ENCODE assay signal across 11 cellular contexts in the genomic region with DNA sequence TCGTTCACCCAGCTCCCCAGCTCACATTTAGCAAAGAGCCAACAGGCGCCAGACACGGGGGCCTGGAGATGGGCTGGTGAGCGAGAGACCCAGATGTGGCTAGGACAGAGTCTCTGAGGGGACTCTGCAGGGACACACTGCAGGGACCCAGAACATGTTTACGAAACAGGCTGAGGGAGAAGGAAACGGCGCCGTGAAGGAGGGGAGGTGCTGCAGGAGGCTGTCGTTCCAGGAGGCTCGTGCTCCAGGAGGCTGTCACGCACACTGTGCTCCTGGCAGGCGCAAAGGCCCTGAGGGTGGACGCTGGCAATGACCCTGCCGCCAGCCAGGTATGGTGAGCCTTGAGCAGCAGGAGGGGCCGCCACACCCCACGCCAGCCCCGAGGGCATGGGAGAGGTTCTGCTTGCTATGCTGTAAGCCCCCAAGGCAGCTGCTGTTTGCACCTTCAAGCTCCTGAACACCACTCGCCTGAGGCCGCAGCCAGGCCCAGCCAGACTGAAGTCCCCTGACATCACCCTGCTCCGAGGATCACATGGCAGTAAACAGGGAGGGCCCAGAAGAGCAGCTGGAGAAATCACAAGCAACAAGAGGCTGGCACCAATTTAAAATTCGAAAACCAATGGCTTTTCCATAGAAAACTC. TPM values are rescaled to one million over a fixed set of nuclear protein-coding genes. Genes with fewer than 3 reads are reported as not detected.
A peak's percentile ranks its signal among the peaks of the same experiment; 100 is the strongest.
DNase-seq lines count a peak whose midpoint lies in the region; ATAC-seq and TF ChIP-seq lines count a peak whose summit lies in the region.
"Had no signal": no experiment of that assay in that cellular context is flagged by ENCODE, and none has a peak within 500 bp of the region (broad histone marks: within the 10 kb centered on the region; RNA-seq: fewer than 3 reads in every experiment).

No MANE protein-coding gene starts in this region.

- H3K27me3 ChIP-seq in spleen (replicated peaks in 1 of 7) (peaks cover 0 to 3% (median 0%) of the 10 kb centered on the region in 7 donors), MM.1S (replicated peaks; ENCODE audit: insufficient read depth, low read length) (peaks cover 77% of the 10 kb centered on the region)

- WGBS in spleen, 5 donors: 71 to 87% (median 80%) methylated on average over 17 to 21 of the region's 21 CpGs

- H4K20me1 ChIP-seq in MM.1S (ENCODE audit: insufficient read depth, low read length): no peaks in the 10 kb centered on the region

- H3K9me2 ChIP-seq in MM.1S (replicated peaks; ENCODE audit: insufficient read depth, low read length): no peaks in the 10 kb centered on the region

- peaks cover 10% of the 10 kb centered on the region for H3K36me3 Mint-ChIP-seq in T-helper 2 cell treated with Interferon-gamma antibody and Interleukin-4, amounts not matched to agents 5 μg/mL and 100 μg/mL, for 36 hours (ENCODE audit: low read depth)
- H3K36me3 Mint-ChIP-seq in activated T-helper 1 cell treated with anti-CD3 and anti-CD28 coated beads, Interleukin-12 subunit alpha, Interleukin-12 subunit beta, Interleukin-2, Interleukin-4 antibody, amounts not matched to agents 30 ng/mL and 10 ng/mL and 1 ng/mL, durations not matched to agents 14 hours and 24 hours and 36 hours (ENCODE audit: low read depth): peaks cover 11% of the 10 kb centered on the region

- no peaks in the 10 kb centered on the region for H3K79me2 ChIP-seq in MM.1S (ENCODE audit: low read length)

- H3K9me3 ChIP-seq in spleen (no peaks in the 10 kb centered on the region), MM.1S (replicated peaks; ENCODE audit: insufficient read depth, low read length) (no peaks in the 10 kb centered on the region)
- H3K9me3 ChIP-seq: A549 had no signal

- TF ChIP-seq CTCF in spleen (IDR thresholded peaks at IDR 0.05 in 8 of 11, conservative IDR thresholded peaks at IDR 0.05 in 3 of 11) (no peak), MM.1S (IDR thresholded peaks at IDR 0.05; ENCODE audit: low read length) (no peak)

- peaks cover 10 to 97% (median 39%) of the 10 kb centered on the region in 6 donors for H3K4me1 ChIP-seq in spleen
- H3K4me1 ChIP-seq in MM.1S (ENCODE audit: low read length): peaks cover 19% of the 10 kb centered on the region

- H3K27me3 Mint-ChIP-seq in T-helper 2 cell treated with Interferon-gamma antibody and Interleukin-4, amounts not matched to agents 5 μg/mL and 100 μg/mL, for 36 hours (ENCODE audit: low read depth): no peaks in the 10 kb centered on the region
- H3K27me3 Mint-ChIP-seq in activated T-helper 1 cell treated with anti-CD3 and anti-CD28 coated beads, Interleukin-12 subunit alpha, Interleukin-12 subunit beta, Interleukin-2, Interleukin-4 antibody, amounts not matched to agents 30 ng/mL and 10 ng/mL and 1 ng/mL, durations not matched to agents 14 hours and 24 hours and 36 hours (ENCODE audit: insufficient read depth): peaks cover 4% of the 10 kb centered on the region

- peaks cover 5% of the 10 kb centered on the region; the same call in 1 of the 2 replicates for H3F3A ChIP-seq in MM.1S (ENCODE audit: insufficient read depth, low read length)

- no peak for ATAC-seq in HG02571 (IDR thresholded peaks at IDR 0.05; ENCODE audit: unreplicated experiment)
- ATAC-seq: A549 had no signal

- DNase-seq in T-helper 2 cell treated with Interferon-gamma antibody and Interleukin-4, amounts not matched to agents 5 μg/mL and 100 μg/mL, for 36 hours (ENCODE audit: low spot score): no peak
- DNase-seq in T-helper 2 cell (no peak), left kidney (ENCODE audit: low read depth, low spot score) (peak; percentile 55), spleen (peak; percentile 70), NCI-H446 (lab: John Stamatoyannopoulos, UW) (no peak), MM.1S (no peak)
- no peak for DNase-seq in activated T-helper 1 cell treated with anti-CD3 and anti-CD28 coated beads, Interleukin-12 subunit alpha, Interleukin-12 subunit beta, Interleukin-2, Interleukin-4 antibody, amounts not matched to agents 30 ng/mL and 10 ng/mL and 1 ng/mL, durations not matched to agents 14 hours and 24 hours and 36 hours (ENCODE audit: low spot score)
- DNase-seq: cortex of kidney, NCI-H526 treated with DMSO at 0.1 percent for 48 hours had no signal

- no peak overlapping the region for H3K4me3 Mint-ChIP-seq in T-helper 2 cell treated with Interferon-gamma antibody and Interleukin-4, amounts not matched to agents 5 μg/mL and 100 μg/mL, for 36 hours
- no peak overlapping the region for H3K4me3 Mint-ChIP-seq in activated T-helper 1 cell treated with anti-CD3 and anti-CD28 coated beads, Interleukin-12 subunit alpha, Interleukin-12 subunit beta, Interleukin-2, Interleukin-4 antibody, amounts not matched to agents 30 ng/mL and 10 ng/mL and 1 ng/mL, durations not matched to agents 14 hours and 24 hours and 36 hours

- H3K9ac ChIP-seq in MM.1S (ENCODE audit: low read length): no peak overlapping the region

- peaks cover 25% of the 10 kb centered on the region for H3K4me1 Mint-ChIP-seq in T-helper 2 cell treated with Interferon-gamma antibody and Interleukin-4, amounts not matched to agents 5 μg/mL and 100 μg/mL, for 36 hours (ENCODE audit: low read depth)
- peaks cover 38% of the 10 kb centered on the region for H3K4me1 Mint-ChIP-seq in activated T-helper 1 cell treated with anti-CD3 and anti-CD28 coated beads, Interleukin-12 subunit alpha, Interleukin-12 subunit beta, Interleukin-2, Interleukin-4 antibody, amounts not matched to agents 30 ng/mL and 10 ng/mL and 1 ng/mL, durations not matched to agents 14 hours and 24 hours and 36 hours (ENCODE audit: low read depth)

- H3K9me3 Mint-ChIP-seq in T-helper 2 cell treated with Interferon-gamma antibody and Interleukin-4, amounts not matched to agents 5 μg/mL and 100 μg/mL, for 36 hours: no peaks in the 10 kb centered on the region
- H3K9me3 Mint-ChIP-seq in activated T-helper 1 cell treated with anti-CD3 and anti-CD28 coated beads, Interleukin-12 subunit alpha, Interleukin-12 subunit beta, Interleukin-2, Interleukin-4 antibody, amounts not matched to agents 30 ng/mL and 10 ng/mL and 1 ng/mL, durations not matched to agents 14 hours and 24 hours and 36 hours: no peaks in the 10 kb centered on the region

- H3K27ac ChIP-seq in spleen (peak overlapping the region in 1 of 8 donors; percentile 33), MM.1S (ENCODE audit: low read length) (no peak overlapping the region)
- H3K27ac ChIP-seq: A549 had no signal

- H3K4me3 ChIP-seq in spleen: no peak overlapping the region
- H3K4me3 ChIP-seq in MM.1S (ENCODE audit: low read length): no peak overlapping the region
- H3K4me3 ChIP-seq: A549 had no signal

- H3K36me3 ChIP-seq in spleen (peaks cover 0 to 12% (median 0%) of the 10 kb centered on the region in 6 donors), MM.1S (replicated peaks; ENCODE audit: insufficient read depth, low read length) (no peaks in the 10 kb centered on the region)

- no peak for TF ChIP-seq POLR2A in spleen (IDR thresholded peaks at IDR 0.05)

- intact Hi-C loops in activated T-helper 1 cell treated with anti-CD3 and anti-CD28 coated beads, Interleukin-12 subunit alpha, Interleukin-12 subunit beta, Interleukin-2, Interleukin-4 antibody, amounts not matched to agents 30 ng/mL and 10 ng/mL and 1 ng/mL, durations not matched to agents 14 hours and 24 hours and 36 hours (cut with micrococcal nuclease): no loop called here
- intact Hi-C loops in spleen (cut with DNase I; ENCODE audit: low total_unique reads): no loop called here

- peak overlapping the region; percentile 52 for H3K27ac Mint-ChIP-seq in T-helper 2 cell treated with Interferon-gamma antibody and Interleukin-4, amounts not matched to agents 5 μg/mL and 100 μg/mL, for 36 hours
- H3K27ac Mint-ChIP-seq in activated T-helper 1 cell treated with anti-CD3 and anti-CD28 coated beads, Interleukin-12 subunit alpha, Interleukin-12 subunit beta, Interleukin-2, Interleukin-4 antibody, amounts not matched to agents 30 ng/mL and 10 ng/mL and 1 ng/mL, durations not matched to agents 14 hours and 24 hours and 36 hours: peak overlapping the region; percentile 5

- no peak overlapping the region for H2AFZ ChIP-seq in MM.1S (ENCODE audit: low read length)

- H3K4me2 ChIP-seq in MM.1S (ENCODE audit: low read depth, low read length): no peak overlapping the region
- H3K4me2 ChIP-seq: A549 had no signal

RNA-seq across cellular contexts. Expression of a gene that starts 27.3 kb away (rescaled TPM):
- 80.9 and 87.7 TPM in 2 replicates for total RNA-seq in activated T-helper 1 cell treated with anti-CD3 and anti-CD28 coated beads, Interleukin-12 subunit alpha, Interleukin-12 subunit beta, Interleukin-2, Interleukin-4 antibody, amounts not matched to agents 30 ng/mL and 10 ng/mL and 1 ng/mL, durations not matched to agents 14 hours and 24 hours and 36 hours
- total RNA-seq in spleen: 10 to 100 TPM; 18.1 to 35.4 (median 25.7) TPM
- polyA plus RNA-seq in spleen: 10 to 100 TPM in 2 of 3 donors, 1 to 10 TPM in 1; 8.7 to 38.6 (median 12.8) TPM

RNA-seq across cellular contexts. Expression of a gene that starts 48.2 kb away (rescaled TPM):
- total RNA-seq in activated T-helper 1 cell treated with anti-CD3 and anti-CD28 coated beads, Interleukin-12 subunit alpha, Interleukin-12 subunit beta, Interleukin-2, Interleukin-4 antibody, amounts not matched to agents 30 ng/mL and 10 ng/mL and 1 ng/mL, durations not matched to agents 14 hours and 24 hours and 36 hours: 14.3 and 18.6 TPM in 2 replicates
- 10 to 100 TPM; 12.4 to 29.1 (median 18.9) TPM for total RNA-seq in spleen
- polyA plus RNA-seq in spleen: 1 to 10 TPM; 7.1 to 8.9 (median 7.2) TPM

RNA-seq across cellular contexts. Expression of a gene that starts 50.8 kb away (rescaled TPM):
- 38.7 and 43.8 TPM in 2 replicates for total RNA-seq in activated T-helper 1 cell treated with anti-CD3 and anti-CD28 coated beads, Interleukin-12 subunit alpha, Interleukin-12 subunit beta, Interleukin-2, Interleukin-4 antibody, amounts not matched to agents 30 ng/mL and 10 ng/mL and 1 ng/mL, durations not matched to agents 14 hours and 24 hours and 36 hours
- 10 to 100 TPM; 25.4 to 39.5 (median 34.4) TPM for total RNA-seq in spleen
- polyA plus RNA-seq in spleen: 10 to 100 TPM; 40.0 to 63.0 (median 53.9) TPM

RNA-seq across cellular contexts. Expression of a gene that starts 55.8 kb away (rescaled TPM):
- not detected in 2 replicates for total RNA-seq in activated T-helper 1 cell treated with anti-CD3 and anti-CD28 coated beads, Interleukin-12 subunit alpha, Interleukin-12 subunit beta, Interleukin-2, Interleukin-4 antibody, amounts not matched to agents 30 ng/mL and 10 ng/mL and 1 ng/mL, durations not matched to agents 14 hours and 24 hours and 36 hours
- total RNA-seq in spleen: 1 to 10 TPM in 1 of 7 donors, under 1 TPM in 4, not detected in 2; 0.13 to 1.2 (median 0.51) TPM
- under 1 TPM; 0.05 to 0.80 (median 0.28) TPM for polyA plus RNA-seq in spleen
- polyA plus RNA-seq: A549 had no signal

Comparison
In these comparisons a context has a peak if more than half of its experiments do, and no peak if none do; other contexts are left out.
1. DNase-seq: peak in left kidney (single experiment) and spleen (single experiment); none in T-helper 2 cell treated with Interferon-gamma antibody and Interleukin-4, amounts not matched to agents 5 μg/mL and 100 μg/mL, for 36 hours (single experiment), T-helper 2 cell (0 of 5), activated T-helper 1 cell treated with anti-CD3 and anti-CD28 coated beads, Interleukin-12 subunit alpha, Interleukin-12 subunit beta, Interleukin-2, Interleukin-4 antibody, amounts not matched to agents 30 ng/mL and 10 ng/mL and 1 ng/mL, durations not matched to agents 14 hours and 24 hours and 36 hours (single experiment), NCI-H446 (0 of 2) and MM.1S (single experiment).